8 cellular contexts compared by ENCODE assay signal in the genomic region with DNA sequence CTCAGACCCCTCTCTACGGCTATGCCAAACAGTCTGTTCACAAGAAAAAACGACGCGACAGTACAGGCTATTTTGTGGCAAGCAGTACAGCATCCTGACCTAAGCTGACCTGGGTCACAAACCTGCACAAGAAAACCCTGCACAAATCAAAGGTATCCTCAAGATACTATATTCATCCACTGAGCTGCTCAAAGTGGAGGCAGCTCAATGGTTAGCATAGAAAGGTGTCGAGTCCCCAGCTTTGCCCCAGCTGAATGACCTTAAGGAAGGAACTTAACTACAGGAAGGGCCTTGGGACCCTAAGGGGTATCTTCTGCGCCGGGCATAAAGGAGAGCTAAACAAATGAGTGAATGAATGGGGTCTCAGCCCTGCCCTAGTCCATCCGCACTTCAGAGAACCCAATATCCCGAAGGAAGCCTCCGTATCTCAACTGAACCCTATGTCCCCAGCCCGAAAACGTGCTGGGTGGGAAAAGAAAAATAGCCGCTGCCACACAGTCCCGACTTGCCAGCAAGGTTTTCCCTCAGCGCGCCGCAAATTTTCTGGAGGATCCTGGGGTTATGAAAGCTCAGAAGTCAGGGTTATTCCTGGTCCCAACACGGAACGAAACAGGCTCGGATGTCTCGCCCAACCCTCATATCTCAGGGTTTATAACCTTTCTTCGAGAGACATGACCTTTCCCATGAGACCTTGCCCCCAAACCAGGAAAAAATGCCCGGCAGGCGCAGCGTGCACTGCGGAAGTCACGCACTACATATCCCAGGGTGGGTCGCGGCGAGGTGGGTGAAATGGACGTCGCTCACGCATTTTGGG. TPM values are rescaled to one million over a fixed set of nuclear protein-coding genes. Genes with fewer than 3 reads are reported as not detected.
DNase-seq lines count a peak whose midpoint lies in the region; ATAC-seq, FAIRE-seq and TF ChIP-seq lines count a peak whose summit lies in the region.

Gene FASTKD1, minus strand, starts transcription at position 706 of the 814 bp plus-strand sequence. CDS start 1,836 bp downstream, outside the sequence.

- WGBS in mammary epithelial cell (ENCODE audit: low coverage, missing lambda C conversion rate), result 1% methylated on average over 31 of the region's 33 CpGs
- 1% methylated on average over 33 of the region's 33 CpGs for WGBS in smooth muscle cell (ENCODE audit: low lambda C conversion rate)

- dilution Hi-C loops in mammary epithelial cell (cut with HindIII; ENCODE audit: low sequenced_read_pairs), result no loop called here

- H3K4me2 ChIP-seq in mammary epithelial cell (ENCODE audit: insufficient read depth, low read depth, low read length), result peak within 1 kb of the TSS; percentile 97
- H3K4me2 ChIP-seq in smooth muscle cell, result peak within 1 kb of the TSS; percentile 83

- peak within 1 kb of the TSS; percentile 68 to 81 (median 77) for H3K4me3 ChIP-seq in mammary epithelial cell (replicated peaks in 1 of 3; ENCODE audit: insufficient read depth in 1 of 3, low read depth in 2 of 3, low read length in 3 of 3)
- peak within 1 kb of the TSS; percentile 69 for H3K4me3 ChIP-seq in smooth muscle cell

- TSS peak; percentile 53 for BruUV-seq in mammary epithelial cell (replicated peaks; lab: Mats Ljungman, UMichigan)

- H3K27ac ChIP-seq in VCaP (peak within 1 kb of the TSS; percentile 79), mammary epithelial cell (ENCODE audit: insufficient read depth, low read depth, low read length) (peak within 1 kb of the TSS; percentile 41), smooth muscle cell (ENCODE audit: low read depth) (peak within 1 kb of the TSS; percentile 36)

- intact Hi-C loops in mammary epithelial cell (cut with micrococcal nuclease), result no loop called here

- no peaks in the 10 kb centered on the region for H3K36me3 ChIP-seq in mammary epithelial cell (ENCODE audit: insufficient read depth, low read length)
- H3K36me3 ChIP-seq in smooth muscle cell (ENCODE audit: low read depth), result no peaks in the 10 kb centered on the region

- TF ChIP-seq CTCF in VCaP (conservative IDR thresholded peaks at IDR 0.05) (no peak), mammary epithelial cell (conservative IDR thresholded peaks at IDR 0.05 in 1 of 2, IDR thresholded peaks at IDR 0.05 in 1 of 2; ENCODE audit: extremely low read depth in 1 of 2, insufficient read depth in 1 of 2, low read depth in 1 of 2, low read length in 2 of 2) (no peak), smooth muscle cell (IDR thresholded peaks at IDR 0.05; ENCODE audit: borderline replicate concordance, insufficient read depth, poor library complexity, severe bottlenecking) (no peak)

- peak within 1 kb of the TSS; percentile 92 for H2AFZ ChIP-seq in mammary epithelial cell (ENCODE audit: low read depth, low read length)
- peak within 1 kb of the TSS; percentile 92 for H2AFZ ChIP-seq in smooth muscle cell (ENCODE audit: low read depth)

- H4K20me1 ChIP-seq in mammary epithelial cell (ENCODE audit: insufficient read depth, low read length) (no peaks in the 10 kb centered on the region), smooth muscle cell (ENCODE audit: low read depth) (no peaks in the 10 kb centered on the region)

- H3K9me3 ChIP-seq in mammary epithelial cell (replicated peaks; ENCODE audit: insufficient read depth, low read length), result no peaks in the 10 kb centered on the region
- H3K9me3 ChIP-seq in smooth muscle cell (replicated peaks; ENCODE audit: low read depth), result no peaks in the 10 kb centered on the region

- ATAC-seq in GM18867 (IDR thresholded peaks at IDR 0.05; ENCODE audit: unreplicated experiment) (peak; percentile 99), HG03103 (IDR thresholded peaks at IDR 0.05; ENCODE audit: low read depth, unreplicated experiment) (peak; percentile 96)

- H3F3A ChIP-seq in smooth muscle cell (ENCODE audit: low read depth), result no peaks in the 10 kb centered on the region

- H3K9ac ChIP-seq in mammary epithelial cell (ENCODE audit: insufficient read depth, low read length), result peak within 1 kb of the TSS; percentile 83
- peak within 1 kb of the TSS; percentile 57 for H3K9ac ChIP-seq in smooth muscle cell (ENCODE audit: low read depth)

- no peaks in the 10 kb centered on the region for H3K4me1 ChIP-seq in mammary epithelial cell (ENCODE audit: insufficient read depth, low read length)
- H3K4me1 ChIP-seq in smooth muscle cell (ENCODE audit: low read depth), result peaks cover 14% of the 10 kb centered on the region

- CTCF ChIA-PET in mammary epithelial cell (lab: Charles Lee; ENCODE audit: low non-redundant PET), result no interaction called here

- H3K27me3 ChIP-seq in mammary epithelial cell (ENCODE audit: insufficient read depth, low read length) (no peaks in the 10 kb centered on the region), smooth muscle cell (ENCODE audit: low read depth) (peaks cover 4% of the 10 kb centered on the region)

- in situ Hi-C loops in mammary epithelial cell (cut with MboI; ENCODE audit: low sequenced_read_pairs in 2 of 2), result no loop called here

- H3K79me2 ChIP-seq in mammary epithelial cell (ENCODE audit: insufficient read depth, low read length) (peaks cover 43% of the 10 kb centered on the region), smooth muscle cell (ENCODE audit: low read depth) (peaks cover 36% of the 10 kb centered on the region)

- DNase-seq in NCI-H2196 treated with DMSO at 0.1 percent for 48 hours (lab: John Stamatoyannopoulos, UW; ENCODE audit: unreplicated experiment) (peak; percentile 80), mammary epithelial cell (peak; percentile 11), iPS-NIHi11 (ENCODE audit: low spot score) (peak; percentile 88), smooth muscle cell (lab: John Stamatoyannopoulos, UW; ENCODE audit: unreplicated experiment) (peak; percentile 41)

- FAIRE-seq in A204.1 (lab: Jason Lieb, UNC), result peak; percentile 98

RNA-seq across cellular contexts. Expression of gene FASTKD1, which starts in this region (rescaled TPM):
- total RNA-seq in mammary epithelial cell, result 10 to 100 TPM; 27.2 to 31.1 TPM
- 12.8 TPM for polyA plus RNA-seq in mammary epithelial cell
- 16.3 TPM for polyA minus RNA-seq in mammary epithelial cell
- 24.7 and 26.3 TPM in 2 replicates for total RNA-seq in smooth muscle cell
- polyA plus RNA-seq in smooth muscle cell, result 17.2 and 21.8 TPM in 2 replicates

Comparison
In these comparisons a context has a peak if more than half of its experiments do, and no peak if none do; other contexts are left out.
1. Peak in every context shown above with its lines: DNase-seq, ATAC-seq, H3K4me3 ChIP-seq and H3K27ac ChIP-seq.
2. DNase-seq: peak in every context shown above with its lines; median percentile 88 in iPS-NIHi11; 80 in NCI-H2196 treated with DMSO at 0.1 percent for 48 hours; 41 in smooth muscle cell; 11 in mammary epithelial cell.